ENCODE assay signal across 11 cellular contexts in the genomic region with DNA sequence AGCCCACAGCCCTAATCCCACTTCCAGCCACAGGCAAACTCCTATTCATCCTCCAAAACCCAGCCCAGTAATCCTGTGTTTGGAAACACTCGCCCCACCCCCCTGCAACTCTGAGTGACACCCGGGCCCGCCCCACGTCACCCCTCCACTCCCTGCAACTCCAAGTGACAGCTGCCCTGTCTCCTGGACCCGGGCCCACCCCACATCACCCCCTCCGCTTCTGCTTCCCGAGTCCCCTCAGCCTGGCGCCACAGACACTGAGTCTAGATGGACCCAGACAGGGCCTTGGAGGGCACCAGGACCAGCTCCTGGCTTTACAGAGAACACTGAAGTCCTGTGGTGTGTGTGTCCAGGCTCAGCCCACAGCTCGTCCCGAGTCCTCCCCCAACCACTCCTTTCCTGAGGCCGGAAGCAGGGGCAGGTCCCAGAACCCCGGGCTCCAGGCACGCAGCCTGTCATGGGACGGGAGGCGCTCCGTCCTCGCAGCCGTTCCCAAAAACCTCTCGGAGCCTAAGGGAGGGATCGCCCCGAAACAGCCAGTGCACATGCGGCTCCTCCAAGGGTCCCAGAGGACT. TPM values are rescaled to one million over a fixed set of nuclear protein-coding genes. Genes with fewer than 3 reads are reported as not detected.
DNase-seq lines count a peak whose midpoint lies in the region; ATAC-seq, FAIRE-seq and TF ChIP-seq lines count a peak whose summit lies in the region.
"Had no signal": no experiment of that assay in that cellular context is flagged by ENCODE, and none has a peak within 500 bp of the region (broad histone marks: within the 10 kb centered on the region; RNA-seq: fewer than 3 reads in every experiment).

No MANE protein-coding gene starts in this region.

- no peak for TF ChIP-seq EP300 in K562 (IDR thresholded peaks at IDR 0.05; ENCODE audit: low read length)

- peak overlapping the region; percentile 75 for H3K4me2 ChIP-seq in K562 (ENCODE audit: insufficient read depth, low read length)

- peaks cover 100% of the 10 kb centered on the region for H3K79me2 ChIP-seq in K562 (ENCODE audit: control insufficient read depth, insufficient read depth, low read length)

- H3K9ac ChIP-seq in K562 (ENCODE audit: insufficient read depth in 1 of 2, low read depth in 2 of 2, low read length in 2 of 2) (peak overlapping the region; percentile 37 to 90; a peak in 3 of 4 replicates), rectal smooth muscle tissue (ENCODE audit: low read length) (no peak overlapping the region)

- CTCF ChIA-PET in K562 (lab: Yijun Ruan, JAX; ENCODE audit: low intra/inter-chr PET ratio), result no interaction called here

- no peak overlapping the region for H2AFZ ChIP-seq in K562 (ENCODE audit: low read depth, low read length)

- H4K20me1 ChIP-seq in K562 (replicated peaks; ENCODE audit: control insufficient read depth, insufficient read depth, low read length), result peaks cover 49% of the 10 kb centered on the region

- BruUV-seq in K562 (replicated peaks; lab: Mats Ljungman, UMichigan), result no TSS peak

- H3K9me1 ChIP-seq in K562 (ENCODE audit: control insufficient read depth, insufficient read depth, low read length), result peaks cover 3% of the 10 kb centered on the region

- peak; percentile 25 for ATAC-seq in K562
- peak; percentile 51 to 78 for ATAC-seq in right cardiac atrium
- no peak for ATAC-seq in GM18868 (IDR thresholded peaks at IDR 0.05; ENCODE audit: unreplicated experiment)

- in situ Hi-C loops in K562 (cut with MboI), result no loop called here

- peak; percentile 76 for DNase-seq in COLO829 (ENCODE audit: low spot score)
- peak; percentile 54 to 65 (median 58) for DNase-seq in K562 (ENCODE audit: extremely low read depth in 1 of 4, low spot score in 3 of 4)
- peak; percentile 59 to 78 (median 77) for DNase-seq in right cardiac atrium
- no peak for DNase-seq in NCI-H524 (lab: John Stamatoyannopoulos, UW)
- DNase-seq in cortex of kidney (lab: John Stamatoyannopoulos, UW), result no peak
- no peak for DNase-seq in stimulated activated CD4-positive, alpha-beta T cell treated with anti-CD3 and anti-CD28 coated beads, Interleukin-1b, Interleukin-23, amount 100 ng/mL, for 48 hours
- DNase-seq: hypothalamus, NCI-H2171 treated with DMSO at 0.1 percent for 48 hours, RPMI8226 had no signal

- H3K9me3 ChIP-seq in K562 (replicated peaks; ENCODE audit: control insufficient read depth, insufficient read depth, low read depth, low read length), result no peaks in the 10 kb centered on the region
- H3K9me3 ChIP-seq in right cardiac atrium (ENCODE audit: control insufficient read depth, low read length), result no peaks in the 10 kb centered on the region

- no peak for FAIRE-seq in K562 (lab: Jason Lieb, UNC)

- no peak for TF ChIP-seq RAD21 in K562 (CRISPR knock-in tag; conservative IDR thresholded peaks at IDR 0.05 in 1 of 2, IDR thresholded peaks at IDR 0.05 in 1 of 2)

- peak overlapping the region; percentile 62; the same call in 2 of the 3 replicates for H3K27ac ChIP-seq in K562 (ENCODE audit: extremely low read depth, low read depth, low read length)
- peak overlapping the region; percentile 53 for H3K27ac ChIP-seq in right cardiac atrium (ENCODE audit: low read length)
- H3K27ac ChIP-seq in rectal smooth muscle tissue (ENCODE audit: low read depth, low read length), result no peak overlapping the region

- 26% methylated on average over 21 of the region's 22 CpGs for WGBS in K562 (ENCODE audit: insufficient coverage, low coverage, missing lambda C conversion rate)
- 59% methylated on average over 22 of the region's 22 CpGs for WGBS in right cardiac atrium

- no peak for TF ChIP-seq CTCF in K562 (IDR thresholded peaks at IDR 0.05 in 2 of 3, conservative IDR thresholded peaks at IDR 0.05 in 1 of 3; ENCODE audit: insufficient read depth in 2 of 3, low read depth in 1 of 3, low read length in 3 of 3)

- H3K36me3 ChIP-seq in K562 (ENCODE audit: control insufficient read depth, insufficient read depth, low read length) (peaks cover 50% of the 10 kb centered on the region; the same call in 2 of the 3 replicates), rectal smooth muscle tissue (ENCODE audit: control insufficient read depth, insufficient read depth, low read length) (no peaks in the 10 kb centered on the region)

- POLR2A ChIA-PET in K562 (lab: Yijun Ruan, JAX), result interaction anchor here (0.6 to 6.6 kb wide), 8 partner anchors 9 to 238 kb away, joined by 3 to 46 read pairs (median 4); no protein-coding TSS in a partner anchor

- peaks cover 48 to 99% of the 10 kb centered on the region in 2 experiments for H3K4me1 ChIP-seq in K562 (replicated peaks in 1 of 2; ENCODE audit: control insufficient read depth in 2 of 2, insufficient read depth in 2 of 2, low read length in 2 of 2)
- peaks cover 8% of the 10 kb centered on the region for H3K4me1 ChIP-seq in right cardiac atrium (ENCODE audit: control insufficient read depth, insufficient read depth, low read length)
- H3K4me1 ChIP-seq in rectal smooth muscle tissue (ENCODE audit: control insufficient read depth, insufficient read depth, low read length), result no peaks in the 10 kb centered on the region

- TF ChIP-seq POLR2A in K562 (conservative IDR thresholded peaks at IDR 0.05), result no peak

- no peaks in the 10 kb centered on the region for H3K27me3 ChIP-seq in K562 (ENCODE audit: control insufficient read depth in 2 of 2, insufficient read depth in 2 of 2, low read length in 2 of 2)
- no peaks in the 10 kb centered on the region for H3K27me3 ChIP-seq in right cardiac atrium (ENCODE audit: control insufficient read depth, insufficient read depth)
- H3K27me3 ChIP-seq in rectal smooth muscle tissue (ENCODE audit: control insufficient read depth, insufficient read depth, low read length), result no peaks in the 10 kb centered on the region

- H3K4me3 ChIP-seq in K562, result peak overlapping the region; percentile 20
- H3K4me3 ChIP-seq in right cardiac atrium (ENCODE audit: low read length), result peak overlapping the region; percentile 6
- peak overlapping the region; percentile 3 for H3K4me3 ChIP-seq in rectal smooth muscle tissue (ENCODE audit: low read length)

- intact Hi-C loops in K562 (cut with micrococcal nuclease) (no loop called here), right cardiac atrium (cut with DNase I) (no loop called here)

RNA-seq across cellular contexts. Expression of gene REXO1, which starts 7.7 kb away (rescaled TPM):
- total RNA-seq in K562 (2011; cell fraction: chromatin; rRNA removed; ENCODE audit: low replicate concordance), result 46.7 and 163 TPM in 2 replicates
- total RNA-seq in K562 (2011; cell fraction: nucleolus; rRNA removed), result 112 and 114 TPM in 2 replicates
- total RNA-seq in K562 (2011; cell fraction: nucleoplasm; rRNA removed), result 55.0 and 57.6 TPM in 2 replicates
- total RNA-seq in K562 (2014; rRNA removed) (15.8 and 21.9 TPM in 2 replicates), K562 (2014; rRNA removed; fragmentation: Illumina TruSeq; extraction: Trizol) (3.5 and 4.5 TPM in 2 replicates), K562 (2015; rRNA removed; fragmentation: Illumina TruSeq; extraction: Trizol) (15.8 and 20.8 TPM in 2 replicates), K562 (2021) (52.4 and 63.3 TPM in 2 replicates), right cardiac atrium (10 to 100 TPM; 12.8 to 22.1 (median 17.4) TPM)
- polyA plus RNA-seq in K562 (2011; rRNA removed) (14.6 and 21.5 TPM in 2 replicates), K562 (2014; fragmentation: Illumina TruSeq; extraction: Trizol) (16.7 and 40.7 TPM in 2 replicates), K562 (2014; fragmentation: Nextera tagmentation; extraction: Ambion mirVana) (under 1 TPM; 0.04 to 0.29 TPM), K562 (2014; rRNA removed) (31.0 and 50.1 TPM in 2 replicates), right cardiac atrium (15.3 TPM)
- 17.4 and 27.3 TPM in 2 replicates for polyA plus RNA-seq in K562 (2011; cell fraction: cytosol; rRNA removed)
- 56.5 and 100 TPM in 2 replicates for polyA plus RNA-seq in K562 (2011; cell fraction: nucleus; rRNA removed)
- polyA plus RNA-seq in K562 (2012), result 37.1 and 39.8 TPM in 2 replicates
- 7.4 and 11.2 TPM in 2 replicates for polyA minus RNA-seq in K562 (2011; rRNA and poly(A)+ RNA removed)
- 23.8 and 34.7 TPM in 2 replicates for polyA minus RNA-seq in K562 (2011; cell fraction: cytosol; rRNA and poly(A)+ RNA removed)
- polyA minus RNA-seq in K562 (2011; cell fraction: nucleus; rRNA and poly(A)+ RNA removed), result 19.5 and 21.3 TPM in 2 replicates

RNA-seq across cellular contexts. Expression of gene KLF16, which starts 22.8 kb away (rescaled TPM):
- 5.8 and 14.0 TPM in 2 replicates for total RNA-seq in K562 (2011; cell fraction: chromatin; rRNA removed; ENCODE audit: low replicate concordance)
- 11.7 and 16.7 TPM in 2 replicates for total RNA-seq in K562 (2011; cell fraction: nucleolus; rRNA removed)
- 6.4 and 7.5 TPM in 2 replicates for total RNA-seq in K562 (2011; cell fraction: nucleoplasm; rRNA removed)
- total RNA-seq in K562 (2014; rRNA removed), result 15.5 and 22.0 TPM in 2 replicates
- 3.4 and 3.8 TPM in 2 replicates for total RNA-seq in K562 (2014; rRNA removed; fragmentation: Illumina TruSeq; extraction: Trizol)
- total RNA-seq in K562 (2015; rRNA removed; fragmentation: Illumina TruSeq; extraction: Trizol), result 7.9 and 9.4 TPM in 2 replicates
- total RNA-seq in K562 (2021), result 59.1 and 60.4 TPM in 2 replicates
- polyA plus RNA-seq in K562 (2011; rRNA removed), result 3.7 and 4.8 TPM in 2 replicates
- polyA plus RNA-seq in K562 (2011; cell fraction: cytosol; rRNA removed), result 7.1 and 44.8 TPM in 2 replicates
- polyA plus RNA-seq in K562 (2011; cell fraction: nucleus; rRNA removed), result 14.2 and 29.1 TPM in 2 replicates
- polyA plus RNA-seq in K562 (2012), result 20.8 and 23.7 TPM in 2 replicates
- polyA plus RNA-seq in K562 (2014; fragmentation: Illumina TruSeq; extraction: Trizol), result 6.8 and 13.1 TPM in 2 replicates
- under 1 TPM; 0.04 to 0.10 TPM for polyA plus RNA-seq in K562 (2014; fragmentation: Nextera tagmentation; extraction: Ambion mirVana)
- polyA plus RNA-seq in K562 (2014; rRNA removed), result 15.4 and 27.5 TPM in 2 replicates
- 1.0 and 1.3 TPM in 2 replicates for polyA minus RNA-seq in K562 (2011; rRNA and poly(A)+ RNA removed)
- 15.0 and 25.4 TPM in 2 replicates for polyA minus RNA-seq in K562 (2011; cell fraction: cytosol; rRNA and poly(A)+ RNA removed)
- polyA minus RNA-seq in K562 (2011; cell fraction: nucleus; rRNA and poly(A)+ RNA removed), result 5.8 and 6.6 TPM in 2 replicates
- 10 to 100 TPM in 1 of 4 donors, 1 to 10 TPM in 3; 6.4 to 11.1 (median 7.3) TPM for total RNA-seq in right cardiac atrium
- 4.5 TPM for polyA plus RNA-seq in right cardiac atrium

RNA-seq across cellular contexts. Expression of gene ATP8B3, which starts 28.6 kb away (rescaled TPM):
- total RNA-seq in K562 (2011; cell fraction: chromatin; rRNA removed; ENCODE audit: low replicate concordance), result 40.7 and 89.4 TPM in 2 replicates
- 37.1 and 44.7 TPM in 2 replicates for total RNA-seq in K562 (2011; cell fraction: nucleolus; rRNA removed)
- total RNA-seq in K562 (2011; cell fraction: nucleoplasm; rRNA removed), result 35.0 and 38.7 TPM in 2 replicates
- 3.2 and 5.0 TPM in 2 replicates for total RNA-seq in K562 (2014; rRNA removed)
- 3.2 and 3.6 TPM in 2 replicates for total RNA-seq in K562 (2014; rRNA removed; fragmentation: Illumina TruSeq; extraction: Trizol)
- 3.8 and 4.3 TPM in 2 replicates for total RNA-seq in K562 (2015; rRNA removed; fragmentation: Illumina TruSeq; extraction: Trizol)
- 12.3 and 13.2 TPM in 2 replicates for total RNA-seq in K562 (2021)
- polyA plus RNA-seq in K562 (2011; rRNA removed), result 8.3 and 13.2 TPM in 2 replicates
- 12.0 and 13.1 TPM in 2 replicates for polyA plus RNA-seq in K562 (2011; cell fraction: cytosol; rRNA removed)
- 36.1 and 44.4 TPM in 2 replicates for polyA plus RNA-seq in K562 (2011; cell fraction: nucleus; rRNA removed)
- polyA plus RNA-seq in K562 (2012), result 5.6 and 7.6 TPM in 2 replicates
- polyA plus RNA-seq in K562 (2014; fragmentation: Illumina TruSeq; extraction: Trizol), result 6.0 and 6.4 TPM in 2 replicates
- polyA plus RNA-seq in K562 (2014; fragmentation: Nextera tagmentation; extraction: Ambion mirVana), result 1 to 10 TPM; 1.2 to 2.2 TPM
- 10.1 and 11.9 TPM in 2 replicates for polyA plus RNA-seq in K562 (2014; rRNA removed)
- polyA minus RNA-seq in K562 (2011; rRNA and poly(A)+ RNA removed), result 9.7 and 10.4 TPM in 2 replicates
- polyA minus RNA-seq in K562 (2011; cell fraction: cytosol; rRNA and poly(A)+ RNA removed), result 7.3 and 10.2 TPM in 2 replicates
- 5.4 and 7.0 TPM in 2 replicates for polyA minus RNA-seq in K562 (2011; cell fraction: nucleus; rRNA and poly(A)+ RNA removed)
- 1 to 10 TPM in 3 of 4 donors, under 1 TPM in 1; 0.53 to 1.9 (median 1.5) TPM for total RNA-seq in right cardiac atrium
- polyA plus RNA-seq in right cardiac atrium, result 0.97 TPM

RNA-seq across cellular contexts. Expression of gene ABHD17A, which starts 44.7 kb away (rescaled TPM):
- 29.4 and 87.9 TPM in 2 replicates for total RNA-seq in K562 (2011; cell fraction: chromatin; rRNA removed; ENCODE audit: low replicate concordance)
- total RNA-seq in K562 (2011; cell fraction: nucleolus; rRNA removed), result 61.7 and 67.8 TPM in 2 replicates
- total RNA-seq in K562 (2011; cell fraction: nucleoplasm; rRNA removed), result 40.1 and 45.4 TPM in 2 replicates
- total RNA-seq in K562 (2014; rRNA removed) (135 and 157 TPM in 2 replicates), K562 (2014; rRNA removed; fragmentation: Illumina TruSeq; extraction: Trizol) (0.93 and 1.5 TPM in 2 replicates), K562 (2015; rRNA removed; fragmentation: Illumina TruSeq; extraction: Trizol) (18.9 and 26.5 TPM in 2 replicates), K562 (2021) (84.2 and 87.7 TPM in 2 replicates), right cardiac atrium (10 to 100 TPM; 64.4 to 71.3 (median 68.3) TPM)
- polyA plus RNA-seq in K562 (2011; rRNA removed) (24.6 and 45.3 TPM in 2 replicates), K562 (2014; fragmentation: Illumina TruSeq; extraction: Trizol) (3.6 and 16.9 TPM in 2 replicates), K562 (2014; fragmentation: Nextera tagmentation; extraction: Ambion mirVana) (under 1 TPM in 1 of 2 experiments, not detected in 1; 0.04 TPM), K562 (2014; rRNA removed) (95.1 and 99.0 TPM in 2 replicates), right cardiac atrium (96.0 TPM)
- 54.2 and 174 TPM in 2 replicates for polyA plus RNA-seq in K562 (2011; cell fraction: cytosol; rRNA removed)
- 117 and 184 TPM in 2 replicates for polyA plus RNA-seq in K562 (2011; cell fraction: nucleus; rRNA removed)
- polyA plus RNA-seq in K562 (2012), result 47.5 and 74.5 TPM in 2 replicates
- polyA minus RNA-seq in K562 (2011; rRNA and poly(A)+ RNA removed), result 6.9 and 11.0 TPM in 2 replicates
- 26.1 and 39.4 TPM in 2 replicates for polyA minus RNA-seq in K562 (2011; cell fraction: cytosol; rRNA and poly(A)+ RNA removed)
- polyA minus RNA-seq in K562 (2011; cell fraction: nucleus; rRNA and poly(A)+ RNA removed), result 15.3 and 15.8 TPM in 2 replicates

Comparison
In these comparisons a context has a peak if more than half of its experiments do, and no peak if none do; other contexts are left out.
1. DNase-seq: peak in COLO829 (single experiment), K562 (4 of 4) and right cardiac atrium (3 of 3); none in NCI-H524 (0 of 2), cortex of kidney (single experiment) and stimulated activated CD4-positive, alpha-beta T cell treated with anti-CD3 and anti-CD28 coated beads, Interleukin-1b, Interleukin-23, amount 100 ng/mL, for 48 hours (single experiment).
2. Peak in every context shown above with its lines, with median percentiles within 50 percentile points of each other: H3K4me3 ChIP-seq.